35 cellular contexts compared by ENCODE assay signal in genomic region chr11:133086518-133086917, GRCh38.
"Had no signal": no experiment of that assay in that cellular context is flagged by ENCODE, and none has a peak within 500 bp of the region (broad histone marks: within the 10 kb centered on the region; RNA-seq: fewer than 3 reads in every experiment).

No MANE protein-coding gene starts in this region.

- H3K36me3 ChIP-seq: MG63 had no signal

- H3K9me3 ChIP-seq: MG63 had no signal

- H3K4me3 ChIP-seq: MG63 had no signal

- H3K27ac ChIP-seq: KMS-11 had no signal

- H3K4me2 ChIP-seq: KMS-11 had no signal

- DNase-seq: Karpas-422, Kasumi-1, KG1, MG63, MM.1S, MV-4-11, NCI-H1048, NCI-H1092, NCI-H1092 treated with DMSO at 0.1 percent for 48 hours, NCI-H1105, NCI-H1105 treated with DMSO at 0.1 percent for 48 hours, NCI-H1417, NCI-H1417 treated with DMSO at 0.1 percent for 48 hours, NCI-H1436, NCI-H1436 treated with DMSO at 0.1 percent for 48 hours, NCI-H146, NCI-H1694, NCI-H1694 treated with DMSO at 0.1 percent for 48 hours, NCI-H187, NCI-H187 treated with DMSO at 0.1 percent for 48 hours, NCI-H1930, NCI-H2029, NCI-H2029 treated with DMSO at 0.1 percent for 48 hours, NCI-H2081, NCI-H2081 treated with DMSO at 0.1 percent for 48 hours, NCI-H2107, NCI-H2171, NCI-H2171 treated with DMSO at 0.1 percent for 48 hours, NCI-H2227 treated with DMSO at 0.1 percent for 48 hours, NCI-H226, NCI-H345, NCI-H446, NCI-H446 treated with DMSO at 0.1 percent for 48 hours, NCI-H510A had no signal

- H3K9ac ChIP-seq: KMS-11 had no signal
